1 cellular context compared by ENCODE assay signal in the genomic region with DNA sequence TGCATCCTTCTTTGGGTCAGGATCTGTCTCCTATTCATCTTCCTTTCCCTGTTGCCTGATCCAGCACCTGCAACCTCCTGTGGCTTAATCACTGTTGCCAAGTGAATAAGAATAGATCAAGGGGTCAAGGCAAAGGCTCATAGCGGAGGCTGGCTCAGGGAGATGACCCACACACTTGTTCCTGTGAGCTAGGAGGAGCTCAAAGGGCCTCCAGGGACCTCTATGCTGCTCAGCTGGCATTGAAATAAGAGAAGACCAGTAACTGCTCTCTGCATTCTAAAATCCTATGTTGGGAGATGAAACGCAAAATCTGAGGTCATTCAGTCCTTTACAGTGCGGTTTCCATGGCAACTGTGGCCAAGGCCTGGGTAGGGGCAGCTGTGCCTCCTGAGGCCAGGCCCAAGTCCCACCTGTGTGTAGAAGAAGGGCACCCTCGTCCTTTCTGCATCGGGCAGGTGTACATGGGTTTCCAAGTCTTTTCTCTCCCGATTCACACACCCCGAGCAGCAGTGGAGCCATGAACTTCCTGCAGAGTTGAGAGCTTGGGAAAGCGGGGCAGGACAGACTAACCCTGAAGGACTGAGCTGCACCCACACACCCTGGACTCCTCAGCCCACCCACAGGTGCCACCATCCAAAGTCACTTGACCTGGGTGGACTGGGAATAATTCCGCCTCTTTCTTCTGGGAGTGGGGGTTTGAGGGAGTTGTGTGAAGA.
A peak's percentile ranks its signal among the peaks of the same experiment; 100 is the strongest.
TF ChIP-seq lines count a peak whose summit lies in the region.

No MANE protein-coding gene starts in this region.

TF ChIP-seq in GM23338, 12 proteins besides CTCF, POLR2A, EP300 and RAD21:
- peak; percentile 88 for TF ChIP-seq ZNF462 (CRISPR knock-in tag; IDR thresholded peaks at IDR 0.05)
- no peak for TF ChIP-seq STAT1 (IDR thresholded peaks at IDR 0.05; ENCODE audit: unreplicated experiment)
